9 cellular contexts compared by ENCODE assay signal in the genomic region with DNA sequence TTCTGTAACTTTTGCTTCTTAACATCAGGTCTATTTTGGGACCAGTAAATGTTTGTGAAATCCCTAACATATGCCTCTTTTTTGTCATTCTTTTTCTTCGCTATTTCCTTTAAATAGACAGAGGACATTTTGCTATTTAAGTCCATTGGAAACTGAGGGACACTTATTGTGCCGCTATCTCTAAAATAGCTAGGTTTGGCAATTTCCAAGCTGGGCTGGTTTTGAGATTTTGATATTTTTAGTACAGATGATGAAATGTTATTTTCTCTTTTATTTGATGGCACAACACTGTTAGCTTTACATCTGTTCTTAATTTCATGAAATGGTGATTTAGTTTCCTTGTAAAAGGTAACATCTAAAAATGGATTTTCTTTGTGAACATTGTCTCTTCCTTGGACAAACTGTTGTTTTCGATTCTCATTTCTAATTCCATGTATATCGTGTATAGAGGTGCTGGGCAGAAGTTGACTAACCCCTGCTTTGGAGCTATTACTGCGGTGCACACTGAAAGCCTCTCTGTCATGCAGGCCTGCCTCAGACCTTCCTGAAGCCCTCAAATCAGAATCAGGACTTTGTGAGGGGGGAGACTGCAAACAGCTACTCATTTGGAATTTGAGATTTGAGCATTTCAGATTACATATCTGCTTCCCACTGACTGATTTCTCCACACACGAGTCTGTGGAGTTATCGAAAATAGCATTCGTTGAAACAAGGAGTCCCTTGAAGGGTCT. TPM values are rescaled to one million over a fixed set of nuclear protein-coding genes. Genes with fewer than 3 reads are reported as not detected.
DNase-seq lines count a peak whose midpoint lies in the region; ATAC-seq and TF ChIP-seq lines count a peak whose summit lies in the region.
"Had no signal": no experiment of that assay in that cellular context is flagged by ENCODE, and none has a peak within 500 bp of the region (broad histone marks: within the 10 kb centered on the region; RNA-seq: fewer than 3 reads in every experiment).

No MANE protein-coding gene starts in this region.

- no peak for TF ChIP-seq POLR2A in GM18505 (IDR thresholded peaks at IDR 0.05; ENCODE audit: borderline replicate concordance, extremely low read depth, insufficient read depth, insufficient read length)

- no peaks in the 10 kb centered on the region for H3K9me3 ChIP-seq in left lung

- no peak for DNase-seq in left lung
- DNase-seq in SHP77 (lab: John Stamatoyannopoulos, UW), result no peak
- no peak for DNase-seq in activated CD8-positive, alpha-beta memory T cell treated with anti-CD3 and anti-CD28 coated beads, Interleukin-2, amount 50 U/mL, for 4 hours
- DNase-seq in globus pallidus (ENCODE audit: low spot score), result no peak

- peak overlapping the region in 1 of 2 donors; percentile 15 for H3K27ac ChIP-seq in left lung

- intact Hi-C loops in left lung (cut with DNase I), result no loop called here

- H3K36me3 ChIP-seq in left lung, result no peaks in the 10 kb centered on the region

- TF ChIP-seq CTCF in WI38 (IDR thresholded peaks at IDR 0.05; ENCODE audit: low read depth, low read length), result no peak
- no peak for TF ChIP-seq CTCF in left lung (IDR thresholded peaks at IDR 0.05)

- H3K4me3 ChIP-seq in WI38 (ENCODE audit: low read depth, low read length) (peak overlapping the region; percentile 47), left lung (peak overlapping the region; percentile 22 to 27)

- peaks cover 9 to 38% of the 10 kb centered on the region in 2 donors for H3K27me3 ChIP-seq in left lung

- H3K4me1 ChIP-seq in left lung, result peaks cover 0 to 7% of the 10 kb centered on the region in 2 donors

- ATAC-seq in GM18505 (IDR thresholded peaks at IDR 0.05; ENCODE audit: unreplicated experiment) (peak; percentile 34), HG02840 (IDR thresholded peaks at IDR 0.05; ENCODE audit: low FRiP score, unreplicated experiment) (peak; percentile 32), left lung (peak; percentile 4), GM18520 (IDR thresholded peaks at IDR 0.05; ENCODE audit: unreplicated experiment) (no peak)

RNA-seq across cellular contexts. Expression of gene RAD51AP2, which starts 0.6 kb away (rescaled TPM):
- under 1 TPM in 1 of 2 donors, not detected in 1; 0.12 TPM for total RNA-seq in left lung
- total RNA-seq: pulmonary artery endothelial cell had no signal

RNA-seq across cellular contexts. Expression of gene VSNL1, which starts 22.9 kb away (rescaled TPM):
- 1 to 10 TPM; 1.6 to 3.1 TPM for total RNA-seq in left lung
- total RNA-seq: pulmonary artery endothelial cell had no signal
